ENCODE assay signal across 1 cellular context in the genomic region with DNA sequence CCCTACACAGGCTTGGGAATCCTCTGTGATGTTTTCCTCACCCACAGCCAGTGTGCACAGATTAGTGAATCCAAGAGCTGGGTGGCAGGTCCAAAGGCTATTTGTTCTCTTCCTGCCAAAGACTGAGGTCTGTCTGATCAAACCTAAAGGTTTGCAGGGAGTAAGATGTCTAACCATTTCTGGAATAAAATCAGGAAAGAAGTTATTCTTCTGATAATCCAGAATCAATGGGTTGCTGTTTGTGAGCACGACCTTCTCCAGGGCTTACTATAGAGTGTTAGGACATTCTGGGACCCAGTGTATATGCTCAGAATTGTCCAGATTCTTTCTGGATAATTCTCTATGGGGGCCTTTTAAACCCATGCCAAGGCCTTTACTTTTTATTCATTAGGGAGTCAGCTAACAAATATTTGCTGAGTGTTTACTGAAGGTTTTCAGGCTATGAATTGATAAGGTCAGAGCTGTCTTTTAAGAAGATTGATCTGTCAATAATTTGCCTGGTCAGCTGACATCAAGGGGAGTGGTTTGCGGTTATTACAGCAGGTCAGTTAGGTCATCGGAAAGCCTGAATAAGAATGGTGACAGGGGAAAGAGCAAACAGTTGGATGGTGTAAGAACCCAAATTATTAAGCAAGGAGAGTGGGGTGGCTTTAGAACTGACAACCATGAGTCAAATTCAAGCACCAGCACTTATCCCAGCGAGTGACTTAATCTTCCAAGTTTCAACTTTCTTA.
A peak's percentile ranks its signal among the peaks of the same experiment; 100 is the strongest.
TF ChIP-seq lines count a peak whose summit lies in the region.

No MANE protein-coding gene starts in this region.

TF ChIP-seq in HepG2, 621 proteins besides CTCF, POLR2A, EP300 and RAD21 (continued from another document and continues in another):
- TF ChIP-seq, protein P1, sequence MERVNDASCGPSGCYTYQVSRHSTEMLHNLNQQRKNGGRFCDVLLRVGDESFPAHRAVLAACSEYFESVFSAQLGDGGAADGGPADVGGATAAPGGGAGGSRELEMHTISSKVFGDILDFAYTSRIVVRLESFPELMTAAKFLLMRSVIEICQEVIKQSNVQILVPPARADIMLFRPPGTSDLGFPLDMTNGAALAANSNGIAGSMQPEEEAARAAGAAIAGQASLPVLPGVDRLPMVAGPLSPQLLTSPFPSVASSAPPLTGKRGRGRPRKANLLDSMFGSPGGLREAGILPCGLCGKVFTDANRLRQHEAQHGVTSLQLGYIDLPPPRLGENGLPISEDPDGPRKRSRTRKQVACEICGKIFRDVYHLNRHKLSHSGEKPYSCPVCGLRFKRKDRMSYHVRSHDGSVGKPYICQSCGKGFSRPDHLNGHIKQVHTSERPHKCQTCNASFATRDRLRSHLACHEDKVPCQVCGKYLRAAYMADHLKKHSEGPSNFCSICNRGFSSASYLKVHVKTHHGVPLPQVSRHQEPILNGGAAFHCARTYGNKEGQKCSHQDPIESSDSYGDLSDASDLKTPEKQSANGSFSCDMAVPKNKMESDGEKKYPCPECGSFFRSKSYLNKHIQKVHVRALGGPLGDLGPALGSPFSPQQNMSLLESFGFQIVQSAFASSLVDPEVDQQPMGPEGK (CRISPR knock-in tag; IDR thresholded peaks at IDR 0.05), result peak; percentile 27
- no peak for TF ChIP-seq ZNF234 (CRISPR knock-in tag; conservative IDR thresholded peaks at IDR 0.05)
- no peak for TF ChIP-seq NRL (CRISPR knock-in tag; IDR thresholded peaks at IDR 0.05; ENCODE audit: borderline replicate concordance)
- no peak for TF ChIP-seq HOXA7 (CRISPR knock-in tag; IDR thresholded peaks at IDR 0.05)
- TF ChIP-seq, protein P2, sequence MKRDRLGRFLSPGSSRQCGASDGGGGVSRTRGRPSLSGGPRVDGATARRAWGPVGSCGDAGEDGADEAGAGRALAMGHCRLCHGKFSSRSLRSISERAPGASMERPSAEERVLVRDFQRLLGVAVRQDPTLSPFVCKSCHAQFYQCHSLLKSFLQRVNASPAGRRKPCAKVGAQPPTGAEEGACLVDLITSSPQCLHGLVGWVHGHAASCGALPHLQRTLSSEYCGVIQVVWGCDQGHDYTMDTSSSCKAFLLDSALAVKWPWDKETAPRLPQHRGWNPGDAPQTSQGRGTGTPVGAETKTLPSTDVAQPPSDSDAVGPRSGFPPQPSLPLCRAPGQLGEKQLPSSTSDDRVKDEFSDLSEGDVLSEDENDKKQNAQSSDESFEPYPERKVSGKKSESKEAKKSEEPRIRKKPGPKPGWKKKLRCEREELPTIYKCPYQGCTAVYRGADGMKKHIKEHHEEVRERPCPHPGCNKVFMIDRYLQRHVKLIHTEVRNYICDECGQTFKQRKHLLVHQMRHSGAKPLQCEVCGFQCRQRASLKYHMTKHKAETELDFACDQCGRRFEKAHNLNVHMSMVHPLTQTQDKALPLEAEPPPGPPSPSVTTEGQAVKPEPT (CRISPR knock-in tag; IDR thresholded peaks at IDR 0.05; ENCODE audit: low read depth), result no peak
- TF ChIP-seq ZNF354B (CRISPR knock-in tag; IDR thresholded peaks at IDR 0.05), result no peak
- no peak for TF ChIP-seq GZF1 (CRISPR knock-in tag; IDR thresholded peaks at IDR 0.05)
- TF ChIP-seq HNRNPK (IDR thresholded peaks at IDR 0.05; ENCODE audit: low read depth, low read length, poor library complexity, severe bottlenecking), result no peak
- TF ChIP-seq HNRNPUL1 (IDR thresholded peaks at IDR 0.05; ENCODE audit: low read depth, low read length), result peak; percentile 63; the same call in 1 of the 2 replicates
- TF ChIP-seq, protein P3, sequence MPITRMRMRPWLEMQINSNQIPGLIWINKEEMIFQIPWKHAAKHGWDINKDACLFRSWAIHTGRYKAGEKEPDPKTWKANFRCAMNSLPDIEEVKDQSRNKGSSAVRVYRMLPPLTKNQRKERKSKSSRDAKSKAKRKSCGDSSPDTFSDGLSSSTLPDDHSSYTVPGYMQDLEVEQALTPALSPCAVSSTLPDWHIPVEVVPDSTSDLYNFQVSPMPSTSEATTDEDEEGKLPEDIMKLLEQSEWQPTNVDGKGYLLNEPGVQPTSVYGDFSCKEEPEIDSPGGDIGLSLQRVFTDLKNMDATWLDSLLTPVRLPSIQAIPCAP (CRISPR knock-in tag; IDR thresholded peaks at IDR 0.05; ENCODE audit: low read depth), result no peak
- TF ChIP-seq CENPT (CRISPR knock-in tag; IDR thresholded peaks at IDR 0.05; ENCODE audit: low read depth), result no peak
- 0 out of 2 replicates have a peak, but pooled peaks have one; percentile 40 for TF ChIP-seq ZNF430 (CRISPR knock-in tag; IDR thresholded peaks at IDR 0.05)
- TF ChIP-seq RARA (CRISPR knock-in tag; IDR thresholded peaks at IDR 0.05), result peak; percentile 87
- TF ChIP-seq, protein P4, sequence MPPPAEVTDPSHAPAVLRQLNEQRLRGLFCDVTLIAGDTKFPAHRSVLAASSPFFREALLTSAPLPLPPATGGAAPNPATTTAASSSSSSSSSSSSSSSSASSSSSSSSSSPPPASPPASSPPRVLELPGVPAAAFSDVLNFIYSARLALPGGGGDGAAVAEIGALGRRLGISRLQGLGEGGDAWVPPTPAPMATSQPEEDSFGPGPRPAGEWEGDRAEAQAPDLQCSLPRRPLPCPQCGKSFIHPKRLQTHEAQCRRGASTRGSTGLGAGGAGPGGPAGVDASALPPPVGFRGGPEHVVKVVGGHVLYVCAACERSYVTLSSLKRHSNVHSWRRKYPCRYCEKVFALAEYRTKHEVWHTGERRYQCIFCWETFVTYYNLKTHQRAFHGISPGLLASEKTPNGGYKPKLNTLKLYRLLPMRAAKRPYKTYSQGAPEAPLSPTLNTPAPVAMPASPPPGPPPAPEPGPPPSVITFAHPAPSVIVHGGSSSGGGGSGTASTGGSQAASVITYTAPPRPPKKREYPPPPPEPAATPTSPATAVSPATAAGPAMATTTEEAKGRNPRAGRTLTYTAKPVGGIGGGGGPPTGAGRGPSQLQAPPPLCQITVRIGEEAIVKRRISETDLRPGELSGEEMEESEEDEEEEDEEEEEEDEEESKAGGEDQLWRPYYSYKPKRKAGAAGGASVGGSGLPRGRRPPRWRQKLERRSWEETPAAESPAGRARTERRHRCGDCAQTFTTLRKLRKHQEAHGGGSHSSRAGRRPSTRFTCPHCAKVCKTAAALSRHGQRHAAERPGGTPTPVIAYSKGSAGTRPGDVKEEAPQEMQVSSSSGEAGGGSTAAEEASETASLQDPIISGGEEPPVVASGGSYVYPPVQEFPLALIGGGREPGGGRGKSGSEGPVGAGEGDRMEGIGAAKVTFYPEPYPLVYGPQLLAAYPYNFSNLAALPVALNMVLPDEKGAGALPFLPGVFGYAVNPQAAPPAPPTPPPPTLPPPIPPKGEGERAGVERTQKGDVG (CRISPR knock-in tag; IDR thresholded peaks at IDR 0.05; ENCODE audit: borderline replicate concordance), result no peak
- TF ChIP-seq, protein P5, sequence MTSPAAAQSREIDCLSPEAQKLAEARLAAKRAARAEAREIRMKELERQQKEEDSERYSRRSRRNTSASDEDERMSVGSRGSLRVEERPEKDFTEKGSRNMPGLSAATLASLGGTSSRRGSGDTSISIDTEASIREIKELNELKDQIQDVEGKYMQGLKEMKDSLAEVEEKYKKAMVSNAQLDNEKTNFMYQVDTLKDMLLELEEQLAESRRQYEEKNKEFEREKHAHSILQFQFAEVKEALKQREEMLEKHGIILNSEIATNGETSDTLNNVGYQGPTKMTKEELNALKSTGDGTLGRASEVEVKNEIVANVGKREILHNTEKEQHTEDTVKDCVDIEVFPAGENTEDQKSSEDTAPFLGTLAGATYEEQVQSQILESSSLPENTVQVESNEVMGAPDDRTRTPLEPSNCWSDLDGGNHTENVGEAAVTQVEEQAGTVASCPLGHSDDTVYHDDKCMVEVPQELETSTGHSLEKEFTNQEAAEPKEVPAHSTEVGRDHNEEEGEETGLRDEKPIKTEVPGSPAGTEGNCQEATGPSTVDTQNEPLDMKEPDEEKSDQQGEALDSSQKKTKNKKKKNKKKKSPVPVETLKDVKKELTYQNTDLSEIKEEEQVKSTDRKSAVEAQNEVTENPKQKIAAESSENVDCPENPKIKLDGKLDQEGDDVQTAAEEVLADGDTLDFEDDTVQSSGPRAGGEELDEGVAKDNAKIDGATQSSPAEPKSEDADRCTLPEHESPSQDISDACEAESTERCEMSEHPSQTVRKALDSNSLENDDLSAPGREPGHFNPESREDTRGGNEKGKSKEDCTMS (CRISPR knock-in tag; conservative IDR thresholded peaks at IDR 0.05), result no peak
- TF ChIP-seq EHMT2 (IDR thresholded peaks at IDR 0.05; ENCODE audit: borderline replicate concordance, low read depth, low read length), result no peak
- TF ChIP-seq ZNF382 (CRISPR knock-in tag; IDR thresholded peaks at IDR 0.05; ENCODE audit: borderline replicate concordance), result no peak
- TF ChIP-seq GATAD1 (CRISPR knock-in tag; IDR thresholded peaks at IDR 0.05), result peak; percentile 37; the same call in 1 of the 2 replicates
- TF ChIP-seq, protein P6, sequence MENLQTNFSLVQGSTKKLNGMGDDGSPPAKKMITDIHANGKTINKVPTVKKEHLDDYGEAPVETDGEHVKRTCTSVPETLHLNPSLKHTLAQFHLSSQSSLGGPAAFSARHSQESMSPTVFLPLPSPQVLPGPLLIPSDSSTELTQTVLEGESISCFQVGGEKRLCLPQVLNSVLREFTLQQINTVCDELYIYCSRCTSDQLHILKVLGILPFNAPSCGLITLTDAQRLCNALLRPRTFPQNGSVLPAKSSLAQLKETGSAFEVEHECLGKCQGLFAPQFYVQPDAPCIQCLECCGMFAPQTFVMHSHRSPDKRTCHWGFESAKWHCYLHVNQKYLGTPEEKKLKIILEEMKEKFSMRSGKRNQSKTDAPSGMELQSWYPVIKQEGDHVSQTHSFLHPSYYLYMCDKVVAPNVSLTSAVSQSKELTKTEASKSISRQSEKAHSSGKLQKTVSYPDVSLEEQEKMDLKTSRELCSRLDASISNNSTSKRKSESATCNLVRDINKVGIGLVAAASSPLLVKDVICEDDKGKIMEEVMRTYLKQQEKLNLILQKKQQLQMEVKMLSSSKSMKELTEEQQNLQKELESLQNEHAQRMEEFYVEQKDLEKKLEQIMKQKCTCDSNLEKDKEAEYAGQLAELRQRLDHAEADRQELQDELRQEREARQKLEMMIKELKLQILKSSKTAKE (CRISPR knock-in tag; IDR thresholded peaks at IDR 0.05; ENCODE audit: borderline replicate concordance), result no peak
- TF ChIP-seq, protein P7, sequence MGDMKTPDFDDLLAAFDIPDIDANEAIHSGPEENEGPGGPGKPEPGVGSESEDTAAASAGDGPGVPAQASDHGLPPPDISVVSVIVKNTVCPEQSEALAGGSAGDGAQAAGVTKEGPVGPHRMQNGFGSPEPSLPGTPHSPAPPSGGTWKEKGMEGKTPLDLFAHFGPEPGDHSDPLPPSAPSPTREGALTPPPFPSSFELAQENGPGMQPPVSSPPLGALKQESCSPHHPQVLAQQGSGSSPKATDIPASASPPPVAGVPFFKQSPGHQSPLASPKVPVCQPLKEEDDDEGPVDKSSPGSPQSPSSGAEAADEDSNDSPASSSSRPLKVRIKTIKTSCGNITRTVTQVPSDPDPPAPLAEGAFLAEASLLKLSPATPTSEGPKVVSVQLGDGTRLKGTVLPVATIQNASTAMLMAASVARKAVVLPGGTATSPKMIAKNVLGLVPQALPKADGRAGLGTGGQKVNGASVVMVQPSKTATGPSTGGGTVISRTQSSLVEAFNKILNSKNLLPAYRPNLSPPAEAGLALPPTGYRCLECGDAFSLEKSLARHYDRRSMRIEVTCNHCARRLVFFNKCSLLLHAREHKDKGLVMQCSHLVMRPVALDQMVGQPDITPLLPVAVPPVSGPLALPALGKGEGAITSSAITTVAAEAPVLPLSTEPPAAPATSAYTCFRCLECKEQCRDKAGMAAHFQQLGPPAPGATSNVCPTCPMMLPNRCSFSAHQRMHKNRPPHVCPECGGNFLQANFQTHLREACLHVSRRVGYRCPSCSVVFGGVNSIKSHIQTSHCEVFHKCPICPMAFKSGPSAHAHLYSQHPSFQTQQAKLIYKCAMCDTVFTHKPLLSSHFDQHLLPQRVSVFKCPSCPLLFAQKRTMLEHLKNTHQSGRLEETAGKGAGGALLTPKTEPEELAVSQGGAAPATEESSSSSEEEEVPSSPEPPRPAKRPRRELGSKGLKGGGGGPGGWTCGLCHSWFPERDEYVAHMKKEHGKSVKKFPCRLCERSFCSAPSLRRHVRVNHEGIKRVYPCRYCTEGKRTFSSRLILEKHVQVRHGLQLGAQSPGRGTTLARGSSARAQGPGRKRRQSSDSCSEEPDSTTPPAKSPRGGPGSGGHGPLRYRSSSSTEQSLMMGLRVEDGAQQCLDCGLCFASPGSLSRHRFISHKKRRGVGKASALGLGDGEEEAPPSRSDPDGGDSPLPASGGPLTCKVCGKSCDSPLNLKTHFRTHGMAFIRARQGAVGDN (CRISPR knock-in tag; IDR thresholded peaks at IDR 0.05), result no peak
- no peak for TF ChIP-seq ZNF546 (CRISPR knock-in tag; conservative IDR thresholded peaks at IDR 0.05)
- TF ChIP-seq HES4 (CRISPR knock-in tag; IDR thresholded peaks at IDR 0.05; ENCODE audit: borderline replicate concordance), result no peak
- no peak for TF ChIP-seq MTA1 (CRISPR knock-in tag; IDR thresholded peaks at IDR 0.05; ENCODE audit: borderline replicate concordance)
- peak; percentile 24; the same call in 1 of the 3 replicates for TF ChIP-seq MXI1 (IDR thresholded peaks at IDR 0.05; ENCODE audit: borderline replicate concordance, low read depth, low read length)
- TF ChIP-seq PITX1 (CRISPR knock-in tag; IDR thresholded peaks at IDR 0.05), result peak; percentile 71; the same call in 1 of the 2 replicates
- no peak for TF ChIP-seq SMARCE1 (IDR thresholded peaks at IDR 0.05; ENCODE audit: borderline replicate concordance)
- no peak for TF ChIP-seq MAFG (CRISPR knock-in tag; IDR thresholded peaks at IDR 0.05)
- no peak for TF ChIP-seq ZNF550 (CRISPR knock-in tag; IDR thresholded peaks at IDR 0.05; ENCODE audit: borderline replicate concordance)
- no peak for TF ChIP-seq PTBP1 (IDR thresholded peaks at IDR 0.05; ENCODE audit: low read depth, low read length, poor library complexity, severe bottlenecking)
- no peak for TF ChIP-seq NCOA5 (CRISPR knock-in tag; IDR thresholded peaks at IDR 0.05)
- no peak for TF ChIP-seq ZNF224 (CRISPR knock-in tag; IDR thresholded peaks at IDR 0.05)
- no peak for TF ChIP-seq PRPF4 (IDR thresholded peaks at IDR 0.05; ENCODE audit: low read depth, low read length, poor library complexity, severe bottlenecking)
- TF ChIP-seq CHD4 (IDR thresholded peaks at IDR 0.05; ENCODE audit: borderline replicate concordance, low read length), result no peak; the same call in 1 of the 2 replicates
- TF ChIP-seq TCF7 (IDR thresholded peaks at IDR 0.05; ENCODE audit: low read depth), result peak; percentile 92
- TF ChIP-seq ZIK1 (CRISPR knock-in tag; IDR thresholded peaks at IDR 0.05; ENCODE audit: borderline replicate concordance, low read depth), result no peak
- TF ChIP-seq, protein P8, sequence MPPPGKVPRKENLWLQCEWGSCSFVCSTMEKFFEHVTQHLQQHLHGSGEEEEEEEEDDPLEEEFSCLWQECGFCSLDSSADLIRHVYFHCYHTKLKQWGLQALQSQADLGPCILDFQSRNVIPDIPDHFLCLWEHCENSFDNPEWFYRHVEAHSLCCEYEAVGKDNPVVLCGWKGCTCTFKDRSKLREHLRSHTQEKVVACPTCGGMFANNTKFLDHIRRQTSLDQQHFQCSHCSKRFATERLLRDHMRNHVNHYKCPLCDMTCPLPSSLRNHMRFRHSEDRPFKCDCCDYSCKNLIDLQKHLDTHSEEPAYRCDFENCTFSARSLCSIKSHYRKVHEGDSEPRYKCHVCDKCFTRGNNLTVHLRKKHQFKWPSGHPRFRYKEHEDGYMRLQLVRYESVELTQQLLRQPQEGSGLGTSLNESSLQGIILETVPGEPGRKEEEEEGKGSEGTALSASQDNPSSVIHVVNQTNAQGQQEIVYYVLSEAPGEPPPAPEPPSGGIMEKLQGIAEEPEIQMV (CRISPR knock-in tag; IDR thresholded peaks at IDR 0.05; ENCODE audit: low read depth), result no peak
- no peak for TF ChIP-seq EED (CRISPR knock-in tag; IDR thresholded peaks at IDR 0.05)
- TF ChIP-seq SIN3B (IDR thresholded peaks at IDR 0.05; ENCODE audit: low read length), result no peak
- TF ChIP-seq CCDC6 (CRISPR knock-in tag; IDR thresholded peaks at IDR 0.05), result 0 out of 2 replicates have a peak, but pooled peaks have one; percentile 31
- peak; percentile 70; the same call in 1 of the 2 replicates for TF ChIP-seq ZSCAN30 (CRISPR knock-in tag; IDR thresholded peaks at IDR 0.05)
- no peak for TF ChIP-seq KLF13 (CRISPR knock-in tag; IDR thresholded peaks at IDR 0.05)
- TF ChIP-seq ARNT (IDR thresholded peaks at IDR 0.05), result no peak
- no peak for TF ChIP-seq ZNF83 (CRISPR knock-in tag; IDR thresholded peaks at IDR 0.05; ENCODE audit: borderline replicate concordance)
